In the genomic region with DNA sequence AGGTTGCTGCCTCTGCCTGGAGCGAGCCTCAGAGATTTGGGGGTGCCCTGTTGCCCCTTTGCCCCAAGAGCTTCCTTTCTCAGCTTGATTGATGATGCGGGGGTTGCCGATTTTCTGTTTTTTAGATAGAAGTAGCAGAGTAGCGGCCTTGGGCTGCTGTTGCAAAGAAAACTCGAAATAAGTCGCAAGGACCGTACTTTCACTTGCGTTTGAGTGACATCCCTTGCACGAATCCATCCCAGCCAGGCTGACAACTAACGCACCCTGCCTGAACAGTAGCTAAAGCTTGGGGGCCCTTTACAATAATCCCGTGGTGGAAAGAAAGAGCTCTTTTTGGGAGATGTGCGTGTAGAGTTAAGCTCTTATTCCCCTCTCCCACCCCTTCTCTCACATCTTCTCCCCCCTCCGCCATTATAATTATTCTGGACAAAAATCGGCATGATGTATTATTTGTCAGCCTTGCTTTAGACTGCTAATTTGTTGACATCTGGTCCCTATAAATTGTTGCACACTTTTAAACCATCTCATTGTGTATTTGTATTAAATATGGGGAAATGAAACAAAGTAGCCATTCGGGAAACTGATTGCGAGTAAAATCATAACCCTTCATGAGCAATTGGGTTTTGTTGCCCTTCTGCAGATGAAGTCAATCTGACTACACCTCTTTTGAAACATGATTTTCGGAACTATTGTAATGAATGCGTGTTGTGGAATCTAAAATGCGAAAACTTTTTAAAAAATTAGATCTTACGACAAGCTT, we compare ENCODE assay signal across 1 cellular context.
TF ChIP-seq lines count a peak whose summit lies in the region.

No MANE protein-coding gene starts in this region.

TF ChIP-seq in IMR-90, 13 proteins besides CTCF, POLR2A, EP300 and RAD21:
- TF ChIP-seq RCOR1 (IDR thresholded peaks at IDR 0.05; ENCODE audit: insufficient replicate concordance, low read length) (no peak), CHD1 (IDR thresholded peaks at IDR 0.05; ENCODE audit: low read depth, low read length) (no peak), MXI1 (IDR thresholded peaks at IDR 0.05; ENCODE audit: borderline replicate concordance, low read depth, low read length) (no peak), CEBPB (IDR thresholded peaks at IDR 0.05; ENCODE audit: low read depth, low read length) (no peak), RFX5 (IDR thresholded peaks at IDR 0.05; ENCODE audit: low read depth, low read length) (no peak)
- TF ChIP-seq, protein P1, sequence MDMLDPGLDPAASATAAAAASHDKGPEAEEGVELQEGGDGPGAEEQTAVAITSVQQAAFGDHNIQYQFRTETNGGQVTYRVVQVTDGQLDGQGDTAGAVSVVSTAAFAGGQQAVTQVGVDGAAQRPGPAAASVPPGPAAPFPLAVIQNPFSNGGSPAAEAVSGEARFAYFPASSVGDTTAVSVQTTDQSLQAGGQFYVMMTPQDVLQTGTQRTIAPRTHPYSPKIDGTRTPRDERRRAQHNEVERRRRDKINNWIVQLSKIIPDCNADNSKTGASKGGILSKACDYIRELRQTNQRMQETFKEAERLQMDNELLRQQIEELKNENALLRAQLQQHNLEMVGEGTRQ (IDR thresholded peaks at IDR 0.05; ENCODE audit: low read depth, low read length), result no peak
